ENCODE assay signal across 1 cellular context in genomic region chr2:20097889-20098714, GRCh38.
TF ChIP-seq lines count a peak whose summit lies in the region.

No MANE protein-coding gene starts in this region.

TF ChIP-seq in GM12878, 131 proteins besides CTCF, POLR2A, EP300 and RAD21 (continued from another document):
- peak; percentile 76; the same call in 2 of the 3 replicates for TF ChIP-seq POU2F2 (IDR thresholded peaks at IDR 0.05; ENCODE audit: borderline replicate concordance, low read depth, low read length)
